ENCODE assay signal across 2 cellular contexts in the genomic region with DNA sequence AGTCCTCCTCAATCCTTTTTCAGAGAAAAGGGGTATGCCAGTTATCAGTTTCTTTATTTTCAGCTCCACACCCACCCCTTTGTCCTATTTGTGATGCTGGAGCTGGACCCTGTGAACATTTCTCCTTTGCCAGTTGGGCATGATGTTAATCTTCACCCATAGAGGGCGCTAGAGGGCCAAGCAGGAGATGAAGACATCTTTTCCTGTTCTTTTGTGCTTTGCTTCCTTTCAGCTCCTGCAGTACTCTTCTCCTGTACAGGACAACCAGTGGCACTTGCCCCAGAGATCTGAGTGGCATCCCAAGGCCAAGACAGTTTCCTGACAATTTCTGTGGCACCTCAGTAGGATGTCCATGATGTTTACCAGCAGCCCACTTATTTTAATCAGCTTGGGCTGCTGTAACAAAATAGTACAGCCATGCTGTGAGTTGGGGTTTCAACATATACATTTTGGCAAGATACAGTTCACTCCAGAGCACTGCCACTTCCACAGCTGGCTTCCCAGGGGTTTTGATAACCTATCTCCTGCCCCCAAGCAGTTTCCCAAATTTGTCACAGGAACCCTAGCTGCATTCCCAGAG.
TF ChIP-seq lines count a peak whose summit lies in the region.

No MANE protein-coding gene starts in this region.

TF ChIP-seq in GM23338, 12 proteins besides CTCF, POLR2A, EP300 and RAD21 (continues in another document):
- TF ChIP-seq EZH2 (IDR thresholded peaks at IDR 0.05; ENCODE audit: low read depth, unreplicated experiment) (no peak), EZH2phosphoT487 (IDR thresholded peaks at IDR 0.05; ENCODE audit: unreplicated experiment) (no peak), ZNF114 (CRISPR knock-in tag; IDR thresholded peaks at IDR 0.05) (no peak), JUNB (IDR thresholded peaks at IDR 0.05; ENCODE audit: unreplicated experiment) (no peak), ZNF331 (CRISPR knock-in tag; IDR thresholded peaks at IDR 0.05; ENCODE audit: low read depth) (no peak), CREB1 (CRISPR knock-in tag; IDR thresholded peaks at IDR 0.05; ENCODE audit: low read depth) (no peak), STAT1 (IDR thresholded peaks at IDR 0.05; ENCODE audit: unreplicated experiment) (no peak), NANOG (IDR thresholded peaks at IDR 0.05; ENCODE audit: borderline replicate concordance) (no peak)
- TF ChIP-seq, protein P1, sequence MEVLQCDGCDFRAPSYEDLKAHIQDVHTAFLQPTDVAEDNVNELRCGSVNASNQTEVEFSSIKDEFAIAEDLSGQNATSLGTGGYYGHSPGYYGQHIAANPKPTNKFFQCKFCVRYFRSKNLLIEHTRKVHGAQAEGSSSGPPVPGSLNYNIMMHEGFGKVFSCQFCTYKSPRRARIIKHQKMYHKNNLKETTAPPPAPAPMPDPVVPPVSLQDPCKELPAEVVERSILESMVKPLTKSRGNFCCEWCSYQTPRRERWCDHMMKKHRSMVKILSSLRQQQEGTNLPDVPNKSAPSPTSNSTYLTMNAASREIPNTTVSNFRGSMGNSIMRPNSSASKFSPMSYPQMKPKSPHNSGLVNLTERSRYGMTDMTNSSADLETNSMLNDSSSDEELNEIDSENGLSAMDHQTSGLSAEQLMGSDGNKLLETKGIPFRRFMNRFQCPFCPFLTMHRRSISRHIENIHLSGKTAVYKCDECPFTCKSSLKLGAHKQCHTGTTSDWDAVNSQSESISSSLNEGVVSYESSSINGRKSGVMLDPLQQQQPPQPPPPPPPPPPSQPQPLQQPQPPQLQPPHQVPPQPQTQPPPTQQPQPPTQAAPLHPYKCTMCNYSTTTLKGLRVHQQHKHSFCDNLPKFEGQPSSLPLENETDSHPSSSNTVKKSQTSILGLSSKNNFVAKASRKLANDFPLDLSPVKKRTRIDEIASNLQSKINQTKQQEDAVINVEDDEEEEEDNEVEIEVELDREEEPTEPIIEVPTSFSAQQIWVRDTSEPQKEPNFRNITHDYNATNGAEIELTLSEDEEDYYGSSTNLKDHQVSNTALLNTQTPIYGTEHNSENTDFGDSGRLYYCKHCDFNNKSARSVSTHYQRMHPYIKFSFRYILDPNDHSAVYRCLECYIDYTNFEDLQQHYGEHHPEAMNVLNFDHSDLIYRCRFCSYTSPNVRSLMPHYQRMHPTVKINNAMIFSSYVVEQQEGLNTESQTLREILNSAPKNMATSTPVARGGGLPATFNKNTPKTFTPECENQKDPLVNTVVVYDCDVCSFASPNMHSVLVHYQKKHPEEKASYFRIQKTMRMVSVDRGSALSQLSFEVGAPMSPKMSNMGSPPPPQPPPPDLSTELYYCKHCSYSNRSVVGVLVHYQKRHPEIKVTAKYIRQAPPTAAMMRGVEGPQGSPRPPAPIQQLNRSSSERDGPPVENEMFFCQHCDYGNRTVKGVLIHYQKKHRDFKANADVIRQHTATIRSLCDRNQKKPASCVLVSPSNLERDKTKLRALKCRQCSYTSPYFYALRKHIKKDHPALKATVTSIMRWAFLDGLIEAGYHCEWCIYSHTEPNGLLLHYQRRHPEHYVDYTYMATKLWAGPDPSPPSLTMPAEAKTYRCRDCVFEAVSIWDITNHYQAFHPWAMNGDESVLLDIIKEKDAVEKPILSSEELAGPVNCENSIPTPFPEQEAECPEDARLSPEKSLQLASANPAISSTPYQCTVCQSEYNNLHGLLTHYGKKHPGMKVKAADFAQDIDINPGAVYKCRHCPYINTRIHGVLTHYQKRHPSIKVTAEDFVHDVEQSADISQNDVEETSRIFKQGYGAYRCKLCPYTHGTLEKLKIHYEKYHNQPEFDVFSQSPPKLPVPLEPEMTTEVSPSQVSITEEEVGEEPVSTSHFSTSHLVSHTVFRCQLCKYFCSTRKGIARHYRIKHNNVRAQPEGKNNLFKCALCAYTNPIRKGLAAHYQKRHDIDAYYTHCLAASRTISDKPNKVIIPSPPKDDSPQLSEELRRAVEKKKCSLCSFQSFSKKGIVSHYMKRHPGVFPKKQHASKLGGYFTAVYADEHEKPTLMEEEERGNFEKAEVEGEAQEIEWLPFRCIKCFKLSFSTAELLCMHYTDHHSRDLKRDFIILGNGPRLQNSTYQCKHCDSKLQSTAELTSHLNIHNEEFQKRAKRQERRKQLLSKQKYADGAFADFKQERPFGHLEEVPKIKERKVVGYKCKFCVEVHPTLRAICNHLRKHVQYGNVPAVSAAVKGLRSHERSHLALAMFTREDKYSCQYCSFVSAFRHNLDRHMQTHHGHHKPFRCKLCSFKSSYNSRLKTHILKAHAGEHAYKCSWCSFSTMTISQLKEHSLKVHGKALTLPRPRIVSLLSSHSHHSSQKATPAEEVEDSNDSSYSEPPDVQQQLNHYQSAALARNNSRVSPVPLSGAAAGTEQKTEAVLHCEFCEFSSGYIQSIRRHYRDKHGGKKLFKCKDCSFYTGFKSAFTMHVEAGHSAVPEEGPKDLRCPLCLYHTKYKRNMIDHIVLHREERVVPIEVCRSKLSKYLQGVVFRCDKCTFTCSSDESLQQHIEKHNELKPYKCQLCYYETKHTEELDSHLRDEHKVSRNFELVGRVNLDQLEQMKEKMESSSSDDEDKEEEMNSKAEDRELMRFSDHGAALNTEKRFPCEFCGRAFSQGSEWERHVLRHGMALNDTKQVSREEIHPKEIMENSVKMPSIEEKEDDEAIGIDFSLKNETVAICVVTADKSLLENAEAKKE (CRISPR knock-in tag; IDR thresholded peaks at IDR 0.05) = no peak
- TF ChIP-seq, protein P2, sequence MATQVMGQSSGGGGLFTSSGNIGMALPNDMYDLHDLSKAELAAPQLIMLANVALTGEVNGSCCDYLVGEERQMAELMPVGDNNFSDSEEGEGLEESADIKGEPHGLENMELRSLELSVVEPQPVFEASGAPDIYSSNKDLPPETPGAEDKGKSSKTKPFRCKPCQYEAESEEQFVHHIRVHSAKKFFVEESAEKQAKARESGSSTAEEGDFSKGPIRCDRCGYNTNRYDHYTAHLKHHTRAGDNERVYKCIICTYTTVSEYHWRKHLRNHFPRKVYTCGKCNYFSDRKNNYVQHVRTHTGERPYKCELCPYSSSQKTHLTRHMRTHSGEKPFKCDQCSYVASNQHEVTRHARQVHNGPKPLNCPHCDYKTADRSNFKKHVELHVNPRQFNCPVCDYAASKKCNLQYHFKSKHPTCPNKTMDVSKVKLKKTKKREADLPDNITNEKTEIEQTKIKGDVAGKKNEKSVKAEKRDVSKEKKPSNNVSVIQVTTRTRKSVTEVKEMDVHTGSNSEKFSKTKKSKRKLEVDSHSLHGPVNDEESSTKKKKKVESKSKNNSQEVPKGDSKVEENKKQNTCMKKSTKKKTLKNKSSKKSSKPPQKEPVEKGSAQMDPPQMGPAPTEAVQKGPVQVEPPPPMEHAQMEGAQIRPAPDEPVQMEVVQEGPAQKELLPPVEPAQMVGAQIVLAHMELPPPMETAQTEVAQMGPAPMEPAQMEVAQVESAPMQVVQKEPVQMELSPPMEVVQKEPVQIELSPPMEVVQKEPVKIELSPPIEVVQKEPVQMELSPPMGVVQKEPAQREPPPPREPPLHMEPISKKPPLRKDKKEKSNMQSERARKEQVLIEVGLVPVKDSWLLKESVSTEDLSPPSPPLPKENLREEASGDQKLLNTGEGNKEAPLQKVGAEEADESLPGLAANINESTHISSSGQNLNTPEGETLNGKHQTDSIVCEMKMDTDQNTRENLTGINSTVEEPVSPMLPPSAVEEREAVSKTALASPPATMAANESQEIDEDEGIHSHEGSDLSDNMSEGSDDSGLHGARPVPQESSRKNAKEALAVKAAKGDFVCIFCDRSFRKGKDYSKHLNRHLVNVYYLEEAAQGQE (IDR thresholded peaks at IDR 0.05; ENCODE audit: unreplicated experiment) = no peak

TF ChIP-seq in endothelial cell of umbilical vein, 7 proteins besides CTCF, POLR2A, EP300 and RAD21:
- TF ChIP-seq JUN (IDR thresholded peaks at IDR 0.05; ENCODE audit: borderline replicate concordance, insufficient read depth, insufficient read length, low read depth) = no peak
- TF ChIP-seq FOS (IDR thresholded peaks at IDR 0.05; ENCODE audit: borderline replicate concordance, insufficient read depth, low read length) = no peak
- no peak for TF ChIP-seq EZH2 (IDR thresholded peaks at IDR 0.05; ENCODE audit: borderline replicate concordance, low read depth, low read length, severe bottlenecking)
- no peak for TF ChIP-seq POLR2AphosphoS5 (IDR thresholded peaks at IDR 0.05; ENCODE audit: insufficient read depth, low read depth, low read length)
- TF ChIP-seq, protein P3, sequence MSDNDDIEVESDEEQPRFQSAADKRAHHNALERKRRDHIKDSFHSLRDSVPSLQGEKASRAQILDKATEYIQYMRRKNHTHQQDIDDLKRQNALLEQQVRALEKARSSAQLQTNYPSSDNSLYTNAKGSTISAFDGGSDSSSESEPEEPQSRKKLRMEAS (IDR thresholded peaks at IDR 0.05; ENCODE audit: insufficient read depth, insufficient read length) = no peak
- TF ChIP-seq GATA2 (IDR thresholded peaks at IDR 0.05; ENCODE audit: insufficient read depth, insufficient read length, low read depth, low read length) = no peak
- TF ChIP-seq MYC (IDR thresholded peaks at IDR 0.05; ENCODE audit: low read depth, low read length) = no peak
